Comparison of ENCODE assay signal across 20 cellular contexts in the genomic region with DNA sequence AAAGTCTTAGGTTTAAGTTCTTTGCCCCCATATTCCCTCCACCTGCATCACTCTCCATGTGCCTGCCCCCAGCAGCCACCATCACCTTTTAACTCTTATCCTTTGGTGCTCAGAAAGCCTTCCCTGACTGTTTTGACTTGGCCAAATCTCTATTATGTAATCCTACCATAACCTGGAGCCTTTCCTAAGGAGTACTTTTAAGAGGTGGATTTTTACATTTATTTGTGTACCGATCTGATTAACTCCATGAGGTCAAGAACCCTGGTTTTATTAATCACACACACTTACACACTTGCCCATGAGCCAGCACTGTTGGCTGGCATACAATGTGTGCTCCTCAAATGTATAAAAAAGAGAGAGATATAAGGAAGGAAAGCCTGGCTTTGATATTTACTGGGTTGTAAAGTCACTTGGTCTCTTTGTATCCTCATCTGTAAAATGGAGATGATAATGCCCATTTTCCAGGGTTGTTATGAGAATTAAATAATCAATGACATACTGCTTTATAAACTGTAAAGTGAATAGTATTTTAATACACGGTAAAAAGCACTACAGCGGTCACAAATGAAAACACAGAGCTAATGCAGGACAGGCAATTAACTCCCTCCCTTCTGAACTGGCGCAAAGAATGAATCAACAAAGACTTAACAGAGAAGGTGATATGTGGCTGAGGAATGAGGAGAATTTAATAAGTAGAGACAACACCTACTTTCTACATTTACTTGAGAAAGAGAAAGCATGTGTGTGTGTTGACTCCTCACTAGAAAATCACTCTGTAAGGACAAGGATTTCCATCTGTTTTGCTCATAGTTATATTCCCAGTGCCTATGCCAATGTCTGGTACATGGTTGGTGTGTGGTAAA. TPM values are rescaled to one million over a fixed set of nuclear protein-coding genes. Genes with fewer than 3 reads are reported as not detected.
DNase-seq lines count a peak whose midpoint lies in the region; ATAC-seq and TF ChIP-seq lines count a peak whose summit lies in the region.
"Had no signal": no experiment of that assay in that cellular context is flagged by ENCODE, and none has a peak within 500 bp of the region (broad histone marks: within the 10 kb centered on the region; RNA-seq: fewer than 3 reads in every experiment).

No MANE protein-coding gene starts in this region.

- intact Hi-C loops in lower lobe of right lung (cut with DNase I): no loop called here
- intact Hi-C loops in thyroid gland (cut with DNase I): no loop called here
- intact Hi-C loops in lower leg skin (cut with DNase I; ENCODE audit: low total_unique reads): no loop called here

- no peaks in the 10 kb centered on the region for H3K27me3 ChIP-seq in lower lobe of right lung (ENCODE audit: low read depth)
- H3K27me3 ChIP-seq in thyroid gland: no peaks in the 10 kb centered on the region
- H3K27me3 ChIP-seq: BLaER1 had no signal

- ATAC-seq in lower lobe of right lung: peak; percentile 71 to 87
- ATAC-seq: HepG2 had no signal

- DNase-seq in NCI-H1092 treated with DMSO at 0.1 percent for 48 hours (lab: John Stamatoyannopoulos, UW) (peak; percentile 30), NCI-H1092 (lab: John Stamatoyannopoulos, UW) (no peak), astrocyte of the hippocampus (ENCODE audit: low read depth, low spot score) (peak; percentile 14), lower lobe of right lung (no peak), thyroid gland (no peak), DMS114 treated with DMSO at 0.1 percent for 48 hours (lab: John Stamatoyannopoulos, UW; ENCODE audit: unreplicated experiment) (no peak), activated T-cell treated with anti-CD3 and anti-CD28 coated beads for 4 hours (no peak), lower leg skin (ENCODE audit: low spot score in 2 of 2) (no peak)
- DNase-seq: CD8-positive, alpha-beta memory T cell; DMS 273 treated with DMSO at 0.1 percent for 48 hours; H9; MG63; NCI-H1105 treated with DMSO at 0.1 percent for 48 hours; NCI-H1930; NK-92 treated with Interleukin-12 subunit alpha and Interleukin-12 subunit beta, amount 100 ng/mL, for 24 hours; OCI-M1 had no signal

- 48 to 53% methylated on average over 4 of the region's 4 CpGs for WGBS in thyroid gland, 2 donors
- 77% methylated on average over 4 of the region's 4 CpGs for WGBS in lower leg skin, 2 donors

- H3K27ac ChIP-seq in lower lobe of right lung (peak overlapping the region; percentile 28), thyroid gland (peak overlapping the region; percentile 88 to 94 (median 89))
- H3K27ac ChIP-seq: 22Rv1, BLaER1, KMS-11 had no signal

- H3K9me3 ChIP-seq in lower lobe of right lung (no peaks in the 10 kb centered on the region), thyroid gland (no peaks in the 10 kb centered on the region)
- H3K9me3 ChIP-seq: BLaER1, MG63 had no signal

- peaks cover 9% of the 10 kb centered on the region for H3K4me1 ChIP-seq in lower lobe of right lung
- H3K4me1 ChIP-seq in thyroid gland: peaks cover 36 to 51% of the 10 kb centered on the region in 2 donors
- H3K4me1 ChIP-seq: BLaER1 had no signal

- no peak for TF ChIP-seq CTCF in lower lobe of right lung (IDR thresholded peaks at IDR 0.05)
- no peak for TF ChIP-seq CTCF in thyroid gland (IDR thresholded peaks at IDR 0.05)
- no peak for TF ChIP-seq CTCF in lower leg skin (IDR thresholded peaks at IDR 0.05)

- peaks cover 16% of the 10 kb centered on the region for H3K36me3 ChIP-seq in lower lobe of right lung
- peaks cover 5 to 11% of the 10 kb centered on the region in 2 donors for H3K36me3 ChIP-seq in thyroid gland
- H3K36me3 ChIP-seq: MG63 had no signal

- H3K4me3 ChIP-seq in lower lobe of right lung: no peak overlapping the region
- H3K4me3 ChIP-seq in thyroid gland (replicated peaks in 1 of 3): no peak overlapping the region
- no peak overlapping the region for H3K4me3 ChIP-seq in lower leg skin (ENCODE audit: low read depth, poor library complexity, severe bottlenecking)
- H3K4me3 ChIP-seq: BLaER1, MG63 had no signal

- TF ChIP-seq POLR2A in thyroid gland (IDR thresholded peaks at IDR 0.05) (no peak), lower leg skin (IDR thresholded peaks at IDR 0.05) (no peak)

RNA-seq across cellular contexts. Expression of gene ATP13A4, which starts 45.4 kb away (rescaled TPM):
- total RNA-seq in lower lobe of right lung: 188 TPM
- total RNA-seq in thyroid gland: 100 to 1,000 TPM; 197 to 348 (median 241) TPM
- 10 to 100 TPM; 29.9 to 44.9 (median 41.5) TPM for total RNA-seq in lower leg skin

Comparison
In these comparisons a context has a peak if more than half of its experiments do, and no peak if none do; other contexts are left out.
1. DNase-seq: peak in NCI-H1092 treated with DMSO at 0.1 percent for 48 hours (single experiment) and astrocyte of the hippocampus (single experiment); none in NCI-H1092 (single experiment), lower lobe of right lung (single experiment), thyroid gland (0 of 2), DMS114 treated with DMSO at 0.1 percent for 48 hours (single experiment), activated T-cell treated with anti-CD3 and anti-CD28 coated beads for 4 hours (single experiment) and lower leg skin (0 of 2).